ENCODE assay signal across 16 cellular contexts in the genomic region with DNA sequence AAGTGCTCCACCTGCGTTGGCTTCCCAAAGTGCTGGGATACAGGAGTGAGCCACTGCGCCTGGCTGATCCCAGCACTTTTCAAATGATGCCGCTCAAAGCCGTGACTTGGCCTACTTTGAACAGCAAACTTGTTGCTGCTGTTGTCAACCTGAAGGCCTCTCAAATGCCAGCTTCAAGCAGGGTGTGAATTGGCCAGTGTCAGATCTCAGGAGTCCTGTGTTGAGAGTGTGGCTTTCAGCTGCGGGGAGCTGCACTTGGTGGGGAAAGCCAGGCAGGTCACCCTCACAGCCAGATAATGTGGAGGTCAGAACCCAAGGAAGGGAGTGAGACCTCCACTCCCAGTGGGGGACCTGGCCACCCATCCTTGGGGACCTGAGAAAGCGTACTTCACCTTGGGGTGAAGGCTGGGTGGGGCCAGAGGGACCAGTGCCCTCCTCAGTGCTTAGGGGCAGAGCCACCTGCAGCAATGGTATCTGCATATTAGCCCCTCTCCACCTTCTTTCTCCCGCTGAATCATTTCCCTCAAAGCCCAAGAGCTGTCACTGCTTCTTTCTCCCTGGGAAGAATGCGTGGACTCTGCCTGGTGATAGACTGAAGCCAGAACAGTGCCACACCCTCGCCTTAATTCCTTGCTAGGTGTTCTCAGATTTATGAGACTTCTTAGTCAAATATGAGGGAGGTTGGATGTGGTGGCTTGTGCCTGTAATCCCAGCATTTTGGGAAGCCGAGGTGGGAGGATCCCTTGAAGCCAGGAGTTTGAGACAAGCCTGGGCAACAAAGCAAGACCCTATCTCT. TPM values are rescaled to one million over a fixed set of nuclear protein-coding genes. Genes with fewer than 3 reads are reported as not detected.
DNase-seq lines count a peak whose midpoint lies in the region; ATAC-seq and TF ChIP-seq lines count a peak whose summit lies in the region.
"Had no signal": no experiment of that assay in that cellular context is flagged by ENCODE, and none has a peak within 500 bp of the region (broad histone marks: within the 10 kb centered on the region; RNA-seq: fewer than 3 reads in every experiment).

No MANE protein-coding gene starts in this region.

- no peak overlapping the region for H3K9ac ChIP-seq in endodermal cell (ENCODE audit: extremely low read depth, low read length, poor library complexity, severe bottlenecking)

- H3K27ac ChIP-seq in endodermal cell (ENCODE audit: low read depth, low read length) = no peak overlapping the region
- H3K27ac ChIP-seq: A549 had no signal

- 91 to 94% methylated on average over 7 to 10 of the region's 10 CpGs for WGBS in endodermal cell (ENCODE audit: insufficient coverage in 1 of 2, insufficient read length in 1 of 2), 2 experiments

- H3K9me3 Mint-ChIP-seq in endodermal cell (no peaks in the 10 kb centered on the region), type B pancreatic cell (no peaks in the 10 kb centered on the region)
- H3K9me3 Mint-ChIP-seq: CD14-positive monocyte had no signal

- intact Hi-C loops in Right ventricle myocardium superior (cut with DNase I) (loop anchor here (10.0 kb wide), 1 partner anchor 185 kb away; the partner anchor contains the start of gene ADAM33), cardiac septum (cut with DNase I) (no loop called here), mucosa of descending colon (cut with DNase I, micrococcal nuclease) (no loop called here)

- no peaks in the 10 kb centered on the region for H3K27me3 ChIP-seq in endodermal cell (ENCODE audit: control insufficient read depth, insufficient read depth, low read length, poor library complexity, severe bottlenecking)

- H3K4me1 Mint-ChIP-seq in endodermal cell = peaks cover 4% of the 10 kb centered on the region
- H3K4me1 Mint-ChIP-seq in type B pancreatic cell (ENCODE audit: unreplicated experiment) = peaks cover 14% of the 10 kb centered on the region

- H3K36me3 ChIP-seq in endodermal cell (ENCODE audit: control insufficient read depth, insufficient read depth, low read length) (peaks cover 31% of the 10 kb centered on the region), mucosa of descending colon (ENCODE audit: low read depth) (peaks cover 8% of the 10 kb centered on the region)

- H3K36me3 Mint-ChIP-seq in endodermal cell (ENCODE audit: low read depth) (peaks cover 50% of the 10 kb centered on the region), type B pancreatic cell (peaks cover 24% of the 10 kb centered on the region)

- H3K27me3 Mint-ChIP-seq in endodermal cell (ENCODE audit: insufficient read depth) (no peaks in the 10 kb centered on the region), type B pancreatic cell (no peaks in the 10 kb centered on the region)

- no peak overlapping the region for H3K4me3 ChIP-seq in endodermal cell (ENCODE audit: low read length)
- H3K4me3 ChIP-seq in mucosa of descending colon = no peak overlapping the region
- H3K4me3 ChIP-seq: A549, K562 had no signal

- TF ChIP-seq CTCF in endodermal cell (conservative IDR thresholded peaks at IDR 0.05) (no peak), mucosa of descending colon (IDR thresholded peaks at IDR 0.05) (no peak), type B pancreatic cell (conservative IDR thresholded peaks at IDR 0.05) (no peak)

- peak; percentile 13 for DNase-seq in Right ventricle myocardium superior
- DNase-seq in cardiac septum (ENCODE audit: low spot score) = no peak
- peak; percentile 73 for DNase-seq in endodermal cell
- peak in 1 of 3 donors; percentile 35 for DNase-seq in mucosa of descending colon
- DNase-seq in type B pancreatic cell (ENCODE audit: extremely low spot score, unreplicated experiment) = no peak
- no peak for DNase-seq in NCI-H2029 (lab: John Stamatoyannopoulos, UW)
- DNase-seq in DMS114 treated with DMSO at 0.1 percent for 48 hours (lab: John Stamatoyannopoulos, UW; ENCODE audit: unreplicated experiment) = no peak
- DNase-seq: Calu3, DMS79 treated with DMSO at 0.1 percent for 48 hours, NCI-H146, NCI-H345 had no signal

- H3K4me1 ChIP-seq in endodermal cell (ENCODE audit: control insufficient read depth, insufficient read depth, low read length) (no peaks in the 10 kb centered on the region), mucosa of descending colon (ENCODE audit: low read depth) (peaks cover 4% of the 10 kb centered on the region)

- H3K27ac Mint-ChIP-seq in endodermal cell = peak overlapping the region; percentile 17
- H3K27ac Mint-ChIP-seq in type B pancreatic cell = peak overlapping the region; percentile 26

- H3K9me3 ChIP-seq in endodermal cell (ENCODE audit: control insufficient read depth, low read length) (peaks cover 9% of the 10 kb centered on the region), mucosa of descending colon (no peaks in the 10 kb centered on the region)
- H3K9me3 ChIP-seq: A549 had no signal

- ATAC-seq in Right ventricle myocardium superior (ENCODE audit: poor library complexity) (no peak), mucosa of descending colon (peak; percentile 66), GM21447 (IDR thresholded peaks at IDR 0.05; ENCODE audit: unreplicated experiment) (no peak)
- ATAC-seq: A549, K562, Right ventricle myocardium inferior had no signal

- H3K4me3 Mint-ChIP-seq in endodermal cell (no peak overlapping the region), type B pancreatic cell (no peak overlapping the region)
- H3K4me3 Mint-ChIP-seq: CD14-positive monocyte had no signal

RNA-seq across cellular contexts. Expression of gene PANK2, which starts 19.1 kb away (rescaled TPM):
- total RNA-seq in Right ventricle myocardium superior = 15.9 TPM
- 21.5 TPM for total RNA-seq in cardiac septum
- 10 to 100 TPM; 57.6 to 66.5 TPM for total RNA-seq in endodermal cell
- polyA plus RNA-seq in endodermal cell (2013, experiment 1 of 2) = 37.8 TPM
- 35.1 TPM for polyA plus RNA-seq in endodermal cell (2013, experiment 2 of 2)
- total RNA-seq in mucosa of descending colon = 10 to 100 TPM; 27.6 to 42.3 (median 29.6) TPM
- total RNA-seq in type B pancreatic cell (ENCODE audit: low replicate concordance) = 38.9 and 55.3 TPM in 2 replicates

RNA-seq across cellular contexts. Expression of gene MAVS, which starts 23.4 kb away (rescaled TPM):
- 35.7 TPM for total RNA-seq in Right ventricle myocardium superior
- 39.5 TPM for total RNA-seq in cardiac septum
- 10 to 100 TPM; 43.1 to 43.2 TPM for total RNA-seq in endodermal cell
- polyA plus RNA-seq in endodermal cell (2013, experiment 1 of 2) = 17.0 TPM
- polyA plus RNA-seq in endodermal cell (2013, experiment 2 of 2) = 16.9 TPM
- total RNA-seq in mucosa of descending colon = 10 to 100 TPM; 60.7 to 79.5 (median 72.3) TPM
- 44.5 and 52.2 TPM in 2 replicates for total RNA-seq in type B pancreatic cell (ENCODE audit: low replicate concordance)

RNA-seq across cellular contexts. Expression of gene AP5S1, which starts 49.7 kb away (rescaled TPM):
- total RNA-seq in Right ventricle myocardium superior (11.0 TPM), cardiac septum (12.5 TPM), endodermal cell (1 to 10 TPM; 5.1 to 6.1 TPM), mucosa of descending colon (10 to 100 TPM; 13.0 to 18.6 (median 13.9) TPM), type B pancreatic cell (ENCODE audit: low replicate concordance) (10.4 and 11.1 TPM in 2 replicates)
- 4.1 TPM for polyA plus RNA-seq in endodermal cell (2013, experiment 1 of 2)
- polyA plus RNA-seq in endodermal cell (2013, experiment 2 of 2) = 3.8 TPM

Comparison
In these comparisons a context has a peak if more than half of its experiments do, and no peak if none do; other contexts are left out.
1. DNase-seq: peak in Right ventricle myocardium superior (single experiment) and endodermal cell (single experiment); none in cardiac septum (single experiment), type B pancreatic cell (single experiment), NCI-H2029 (single experiment) and DMS114 treated with DMSO at 0.1 percent for 48 hours (single experiment).